8 cellular contexts compared by ENCODE assay signal in genomic region chr14:45134051-45134958, GRCh38. TPM values are rescaled to one million over a fixed set of nuclear protein-coding genes. Genes with fewer than 3 reads are reported as not detected.
DNase-seq lines count a peak whose midpoint lies in the region; ATAC-seq and TF ChIP-seq lines count a peak whose summit lies in the region.

FKBP3 (minus strand) TSS chr14:45134481; CDS start chr14:45134456, 25 bp downstream.

- ATAC-seq in GM19324 (IDR thresholded peaks at IDR 0.05; ENCODE audit: low FRiP score, unreplicated experiment) (peak; percentile 91), HG03520 (IDR thresholded peaks at IDR 0.05; ENCODE audit: unreplicated experiment) (peak; percentile 92), left lung (peak; percentile 97)

- H3K9ac ChIP-seq in BLaER1 treated with 17β-estradiol and CSF1 and Interleukin-3, amounts not matched to agents 10 nM and 100 nM: peak within 1 kb of the TSS; percentile 89 to 96 (median 94)

- peaks cover 25% of the 10 kb centered on the region for H3K4me1 Mint-ChIP-seq in dendritic cell treated with granulocyte-macrophage colony-stimulating factor and Interleukin-4, amounts not matched to agents 40 ng/mL and 50 ng/mL, for 4 days (ENCODE audit: low read depth)

- no peaks in the 10 kb centered on the region for H3K27me3 Mint-ChIP-seq in dendritic cell treated with granulocyte-macrophage colony-stimulating factor and Interleukin-4, amounts not matched to agents 40 ng/mL and 50 ng/mL, for 4 days

- H3K27ac Mint-ChIP-seq in dendritic cell treated with granulocyte-macrophage colony-stimulating factor and Interleukin-4, amounts not matched to agents 40 ng/mL and 50 ng/mL, for 4 days: peak within 1 kb of the TSS; percentile 96

- no peak for TF ChIP-seq CTCF in left lung (IDR thresholded peaks at IDR 0.05)

- H3K4me3 Mint-ChIP-seq in dendritic cell treated with granulocyte-macrophage colony-stimulating factor and Interleukin-4, amounts not matched to agents 40 ng/mL and 50 ng/mL, for 4 days: peak within 1 kb of the TSS; percentile 95

- H3K27ac ChIP-seq in BLaER1 treated with 17β-estradiol and CSF1 and Interleukin-3, amounts not matched to agents 10 nM and 100 nM: peak within 1 kb of the TSS; percentile 89 to 97 (median 94)
- peak within 1 kb of the TSS; percentile 93 to 95 for H3K27ac ChIP-seq in left lung

- DNase-seq in NCI-H69 (lab: John Stamatoyannopoulos, UW): peak; percentile 100
- peak; percentile 93 for DNase-seq in activated CD4-positive, alpha-beta T cell treated with anti-CD3 and anti-CD28 coated beads, Interleukin-2, amount 50 U/mL, for 1 hour
- DNase-seq in left lung: peak; percentile 97 to 98
- DNase-seq in stimulated activated CD4-positive, alpha-beta T cell treated with anti-CD3 and anti-CD28 coated beads, Interleukin-4, amount 100 ng/mL, for 1 hour: peak; percentile 93

- H4K20me1 ChIP-seq in BLaER1 treated with 17β-estradiol and CSF1 and Interleukin-3, amounts not matched to agents 10 nM and 100 nM: peaks cover 0 to 13% (median 0%) of the 10 kb centered on the region in 11 experiments; a peak in 6 of 22 replicates

- no peaks in the 10 kb centered on the region for H3K27me3 ChIP-seq in BLaER1 treated with 17β-estradiol and CSF1 and Interleukin-3, amounts not matched to agents 10 nM and 100 nM
- H3K27me3 ChIP-seq in left lung: no peaks in the 10 kb centered on the region

- H3K36me3 Mint-ChIP-seq in dendritic cell treated with granulocyte-macrophage colony-stimulating factor and Interleukin-4, amounts not matched to agents 40 ng/mL and 50 ng/mL, for 4 days (ENCODE audit: low read depth): peaks cover 21% of the 10 kb centered on the region

- no peaks in the 10 kb centered on the region for H3K9me3 ChIP-seq in BLaER1 treated with 17β-estradiol and CSF1 and Interleukin-3, amounts not matched to agents 10 nM and 100 nM (replicated peaks in 1 of 11)
- no peaks in the 10 kb centered on the region for H3K9me3 ChIP-seq in left lung

- no peaks in the 10 kb centered on the region for H3K9me3 Mint-ChIP-seq in dendritic cell treated with granulocyte-macrophage colony-stimulating factor and Interleukin-4, amounts not matched to agents 40 ng/mL and 50 ng/mL, for 4 days

- peak within 1 kb of the TSS; percentile 61 to 91 (median 86) for H3K4me3 ChIP-seq in BLaER1 treated with 17β-estradiol and CSF1 and Interleukin-3, amounts not matched to agents 10 nM and 100 nM
- H3K4me3 ChIP-seq in left lung: peak within 1 kb of the TSS; percentile 66 to 71

- H3K4me1 ChIP-seq in BLaER1 treated with 17β-estradiol and CSF1 and Interleukin-3, amounts not matched to agents 10 nM and 100 nM: peaks cover 23 to 59% (median 42%) of the 10 kb centered on the region in 10 experiments
- peaks cover 10 to 27% of the 10 kb centered on the region in 2 donors for H3K4me1 ChIP-seq in left lung

- peaks cover 4 to 26% (median 7%) of the 10 kb centered on the region in 11 experiments; a peak in 20 of 22 replicates for H3K36me3 ChIP-seq in BLaER1 treated with 17β-estradiol and CSF1 and Interleukin-3, amounts not matched to agents 10 nM and 100 nM
- H3K36me3 ChIP-seq in left lung: peaks cover 0 to 4% of the 10 kb centered on the region in 2 donors

- intact Hi-C loops in dendritic cell treated with granulocyte-macrophage colony-stimulating factor and Interleukin-4, amounts not matched to agents 40 ng/mL and 50 ng/mL, for 4 days (cut with micrococcal nuclease): loop anchor here (1.0 to 5.0 kb wide), 2 partner anchors 133 to 172 kb away; partner anchors contain the start of gene TOGARAM1
- intact Hi-C loops in left lung (cut with DNase I): no loop called here

- peak within 1 kb of the TSS; percentile 77 to 95 (median 91) for H3K4me2 ChIP-seq in BLaER1 treated with 17β-estradiol and CSF1 and Interleukin-3, amounts not matched to agents 10 nM and 100 nM

RNA-seq across cellular contexts. Expression of gene FKBP3, which starts in this region (rescaled TPM):
- total RNA-seq in left lung: 10 to 100 TPM; 37.1 to 49.1 TPM

Comparison
In these comparisons a context has a peak if more than half of its experiments do, and no peak if none do; other contexts are left out.
1. Peak in every context shown above with its lines: DNase-seq, ATAC-seq, H3K4me3 ChIP-seq and H3K27ac ChIP-seq.